ENCODE assay signal across 11 cellular contexts in genomic region chr1:84152649-84153056, GRCh38. TPM values are rescaled to one million over a fixed set of nuclear protein-coding genes. Genes with fewer than 3 reads are reported as not detected.
A peak's percentile ranks its signal among the peaks of the same experiment; 100 is the strongest.
DNase-seq lines count a peak whose midpoint lies in the region; ATAC-seq and TF ChIP-seq lines count a peak whose summit lies in the region.
"Had no signal": no experiment of that assay in that cellular context is flagged by ENCODE, and none has a peak within 500 bp of the region (broad histone marks: within the 10 kb centered on the region; RNA-seq: fewer than 3 reads in every experiment).

No MANE protein-coding gene starts in this region.

- H3K4me3 ChIP-seq in right cardiac atrium (ENCODE audit: low read length) = no peak overlapping the region
- H3K4me3 ChIP-seq in colonic mucosa = no peak overlapping the region
- H3K4me3 ChIP-seq: pancreas, thoracic aorta had no signal

- no peaks in the 10 kb centered on the region for H3K27me3 ChIP-seq in right cardiac atrium (ENCODE audit: control insufficient read depth, insufficient read depth)
- H3K27me3 ChIP-seq in colonic mucosa = no peaks in the 10 kb centered on the region
- H3K27me3 ChIP-seq: pancreas had no signal

- no peaks in the 10 kb centered on the region for H3K4me1 ChIP-seq in right cardiac atrium (ENCODE audit: control insufficient read depth, insufficient read depth, low read length)
- no peaks in the 10 kb centered on the region for H3K4me1 ChIP-seq in colonic mucosa
- H3K4me1 ChIP-seq: pancreas had no signal

- DNase-seq in fibroblast of gingiva (ENCODE audit: low read depth) (peak; percentile 27), putamen (ENCODE audit: low spot score) (no peak), right cardiac atrium (no peak), colonic mucosa (no peak), COLO829 (ENCODE audit: low spot score) (no peak)
- DNase-seq: NCI-H2171, pancreas had no signal

- intact Hi-C loops in right cardiac atrium (cut with DNase I) (no loop called here), colonic mucosa (cut with DNase I) (no loop called here)

- no peaks in the 10 kb centered on the region for H3K9me3 ChIP-seq in right cardiac atrium (ENCODE audit: control insufficient read depth, low read length)
- no peaks in the 10 kb centered on the region for H3K9me3 ChIP-seq in colonic mucosa
- H3K9me3 ChIP-seq: pancreas, thoracic aorta had no signal

- H3K27ac ChIP-seq in right cardiac atrium (ENCODE audit: low read length) = no peak overlapping the region
- H3K27ac ChIP-seq in colonic mucosa = no peak overlapping the region
- H3K27ac ChIP-seq: pancreas, thoracic aorta had no signal

- 87% methylated on average over 3 of the region's 3 CpGs for WGBS in right cardiac atrium

- no peaks in the 10 kb centered on the region for H3K36me3 ChIP-seq in colonic mucosa
- H3K36me3 ChIP-seq: pancreas, thoracic aorta had no signal

- ATAC-seq in GM18502 (IDR thresholded peaks at IDR 0.05; ENCODE audit: poor library complexity, unreplicated experiment) = peak; percentile 92
- ATAC-seq in GM21423 (IDR thresholded peaks at IDR 0.05; ENCODE audit: unreplicated experiment) = peak; percentile 75
- ATAC-seq in HG03432 (IDR thresholded peaks at IDR 0.05; ENCODE audit: unreplicated experiment) = peak; percentile 88
- no peak for ATAC-seq in right cardiac atrium
- ATAC-seq: pancreas had no signal

- no peak for TF ChIP-seq CTCF in colonic mucosa (IDR thresholded peaks at IDR 0.05)

- no peak overlapping the region for H3K9ac ChIP-seq in colonic mucosa (ENCODE audit: low read depth in 2 of 2, low read length in 2 of 2)

RNA-seq across cellular contexts. Expression of gene PRKACB, which starts 8.6 kb away (rescaled TPM):
- 10 to 100 TPM; 49.6 to 53.5 (median 51.3) TPM for total RNA-seq in right cardiac atrium
- 21.0 TPM for polyA plus RNA-seq in right cardiac atrium
- total RNA-seq in colonic mucosa = 100 to 1,000 TPM in 1 of 2 donors, 10 to 100 TPM in 1; 85.2 to 149 TPM

Comparison
In these comparisons a context has a peak if more than half of its experiments do, and no peak if none do; other contexts are left out.
1. ATAC-seq: peak in GM18502 (single experiment), GM21423 (single experiment) and HG03432 (single experiment); none in right cardiac atrium (0 of 2).